ENCODE assay signal across 8 cellular contexts in the genomic region with DNA sequence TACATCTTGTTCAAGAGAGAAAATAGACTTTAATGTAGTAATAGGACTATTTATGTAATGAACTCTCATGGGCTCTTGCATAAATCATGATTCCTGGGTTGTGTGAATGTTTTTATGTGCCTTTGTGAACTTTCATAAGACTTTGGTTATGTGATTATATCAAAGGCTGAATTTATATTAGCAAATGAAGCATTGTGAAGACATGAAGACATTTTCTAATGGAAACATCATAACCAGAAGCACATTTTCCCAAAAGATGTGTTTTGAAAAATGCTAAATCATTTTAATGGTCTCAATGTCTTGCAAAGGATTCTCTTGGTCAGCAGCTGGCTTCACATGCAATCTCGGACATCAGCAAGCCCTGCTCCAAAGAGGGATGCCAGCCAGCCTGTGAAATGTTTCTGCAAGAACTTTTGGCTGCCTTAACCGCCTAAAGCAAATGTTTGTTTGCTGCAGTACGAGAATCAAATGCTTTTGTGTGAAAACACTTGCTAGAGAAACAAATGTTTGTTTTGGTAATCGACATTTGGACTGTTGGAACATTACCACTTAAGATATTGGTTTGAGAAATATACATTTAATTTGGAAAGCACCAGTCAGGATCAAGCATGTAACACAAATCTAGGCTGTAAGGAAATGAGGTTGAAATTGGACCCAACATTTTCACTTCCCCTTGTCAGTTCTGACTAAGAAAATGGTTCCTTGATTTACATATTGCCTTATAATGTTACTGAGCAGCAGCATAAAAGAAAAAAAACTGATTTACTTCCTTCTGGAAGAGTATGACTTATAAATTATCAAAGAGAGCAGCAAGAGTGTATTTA.
DNase-seq lines count a peak whose midpoint lies in the region; ATAC-seq and TF ChIP-seq lines count a peak whose summit lies in the region.

No MANE protein-coding gene starts in this region.

- H3K27me3 Mint-ChIP-seq in activated T-helper 2 cell treated with anti-CD3 and anti-CD28 coated beads, Interferon-gamma antibody, Interleukin-2, Interleukin-4, amounts not matched to agents 10 μg/mL and 5 μg/mL and 100 μg/mL, durations not matched to agents 14 hours and 24 hours and 36 hours (ENCODE audit: low read depth): no peaks in the 10 kb centered on the region

- H3K9me3 Mint-ChIP-seq in activated T-helper 2 cell treated with anti-CD3 and anti-CD28 coated beads, Interferon-gamma antibody, Interleukin-2, Interleukin-4, amounts not matched to agents 10 μg/mL and 5 μg/mL and 100 μg/mL, durations not matched to agents 14 hours and 24 hours and 36 hours: peaks cover 11% of the 10 kb centered on the region

- peaks cover 0 to 52% (median 8%) of the 10 kb centered on the region in 10 experiments; a peak in 11 of 20 replicates for H3K4me1 ChIP-seq in BLaER1 treated with 17β-estradiol and CSF1 and Interleukin-3, amounts not matched to agents 10 nM and 100 nM

- H3K4me1 Mint-ChIP-seq in activated T-helper 2 cell treated with anti-CD3 and anti-CD28 coated beads, Interferon-gamma antibody, Interleukin-2, Interleukin-4, amounts not matched to agents 10 μg/mL and 5 μg/mL and 100 μg/mL, durations not matched to agents 14 hours and 24 hours and 36 hours (ENCODE audit: low read depth): peaks cover 9% of the 10 kb centered on the region

- peaks cover 13% of the 10 kb centered on the region for H3K36me3 Mint-ChIP-seq in activated T-helper 2 cell treated with anti-CD3 and anti-CD28 coated beads, Interferon-gamma antibody, Interleukin-2, Interleukin-4, amounts not matched to agents 10 μg/mL and 5 μg/mL and 100 μg/mL, durations not matched to agents 14 hours and 24 hours and 36 hours (ENCODE audit: low read depth)

- peak; percentile 97 for ATAC-seq in GM21423 (IDR thresholded peaks at IDR 0.05; ENCODE audit: unreplicated experiment)
- ATAC-seq in HG03558 (IDR thresholded peaks at IDR 0.05; ENCODE audit: extremely low read depth, unreplicated experiment): peak; percentile 91

- no peak overlapping the region for H3K4me3 Mint-ChIP-seq in activated T-helper 2 cell treated with anti-CD3 and anti-CD28 coated beads, Interferon-gamma antibody, Interleukin-2, Interleukin-4, amounts not matched to agents 10 μg/mL and 5 μg/mL and 100 μg/mL, durations not matched to agents 14 hours and 24 hours and 36 hours (ENCODE audit: low read depth)

- H3K27me3 ChIP-seq in BLaER1 treated with 17β-estradiol and CSF1 and Interleukin-3, amounts not matched to agents 10 nM and 100 nM: no peaks in the 10 kb centered on the region

- peaks cover 0 to 27% (median 14%) of the 10 kb centered on the region in 11 experiments; a peak in 16 of 22 replicates for H3K9me3 ChIP-seq in BLaER1 treated with 17β-estradiol and CSF1 and Interleukin-3, amounts not matched to agents 10 nM and 100 nM (replicated peaks in 1 of 11)

- no peak overlapping the region for H3K9ac ChIP-seq in BLaER1 treated with 17β-estradiol and CSF1 and Interleukin-3, amounts not matched to agents 10 nM and 100 nM

- H3K4me3 ChIP-seq in BLaER1 treated with 17β-estradiol and CSF1 and Interleukin-3, amounts not matched to agents 10 nM and 100 nM: no peak overlapping the region
- no peak overlapping the region for H3K4me3 ChIP-seq in fibroblast of villous mesenchyme (ENCODE audit: low read depth, low read length)

- no peak for TF ChIP-seq CTCF in fibroblast of villous mesenchyme (IDR thresholded peaks at IDR 0.05; ENCODE audit: insufficient read depth, low read depth, low read length)

- H3K36me3 ChIP-seq in BLaER1 treated with 17β-estradiol and CSF1 and Interleukin-3, amounts not matched to agents 10 nM and 100 nM: no peaks in the 10 kb centered on the region

- intact Hi-C loops in activated T-helper 2 cell treated with anti-CD3 and anti-CD28 coated beads, Interferon-gamma antibody, Interleukin-2, Interleukin-4, amounts not matched to agents 10 μg/mL and 5 μg/mL and 100 μg/mL, durations not matched to agents 14 hours and 24 hours and 36 hours (cut with micrococcal nuclease): no loop called here

- H4K20me1 ChIP-seq in BLaER1 treated with 17β-estradiol and CSF1 and Interleukin-3, amounts not matched to agents 10 nM and 100 nM: no peaks in the 10 kb centered on the region

- H3K4me2 ChIP-seq in BLaER1 treated with 17β-estradiol and CSF1 and Interleukin-3, amounts not matched to agents 10 nM and 100 nM: peak overlapping the region in 6 of 11 experiments; percentile 15 to 84 (median 58); a peak in 9 of 22 replicates

- H3K27ac Mint-ChIP-seq in activated T-helper 2 cell treated with anti-CD3 and anti-CD28 coated beads, Interferon-gamma antibody, Interleukin-2, Interleukin-4, amounts not matched to agents 10 μg/mL and 5 μg/mL and 100 μg/mL, durations not matched to agents 14 hours and 24 hours and 36 hours: no peak overlapping the region

- DNase-seq in fibroblast of villous mesenchyme (ENCODE audit: low read depth) (peak; percentile 96), activated T-cell treated with anti-CD3 and anti-CD28 coated beads for 4 hours (no peak), inferior parietal cortex (ENCODE audit: extremely low spot score) (no peak), NCI-H1417 (lab: John Stamatoyannopoulos, UW) (no peak)
- DNase-seq in activated T-helper 2 cell treated with anti-CD3 and anti-CD28 coated beads, Interferon-gamma antibody, Interleukin-2, Interleukin-4, amounts not matched to agents 10 μg/mL and 5 μg/mL and 100 μg/mL, durations not matched to agents 14 hours and 24 hours and 36 hours (ENCODE audit: low spot score): no peak

- H3K27ac ChIP-seq in BLaER1 treated with 17β-estradiol and CSF1 and Interleukin-3, amounts not matched to agents 10 nM and 100 nM: peak overlapping the region in 6 of 11 experiments; percentile 11 to 69 (median 45); a peak in 10 of 22 replicates
